ENCODE assay signal across 1 cellular context in genomic region chr2:160394153-160394552, GRCh38.
TF ChIP-seq lines count a peak whose summit lies in the region.

No MANE protein-coding gene starts in this region.

TF ChIP-seq in HepG2, 621 proteins besides CTCF, POLR2A, EP300 and RAD21 (continued from another document):
- TF ChIP-seq, protein P1, sequence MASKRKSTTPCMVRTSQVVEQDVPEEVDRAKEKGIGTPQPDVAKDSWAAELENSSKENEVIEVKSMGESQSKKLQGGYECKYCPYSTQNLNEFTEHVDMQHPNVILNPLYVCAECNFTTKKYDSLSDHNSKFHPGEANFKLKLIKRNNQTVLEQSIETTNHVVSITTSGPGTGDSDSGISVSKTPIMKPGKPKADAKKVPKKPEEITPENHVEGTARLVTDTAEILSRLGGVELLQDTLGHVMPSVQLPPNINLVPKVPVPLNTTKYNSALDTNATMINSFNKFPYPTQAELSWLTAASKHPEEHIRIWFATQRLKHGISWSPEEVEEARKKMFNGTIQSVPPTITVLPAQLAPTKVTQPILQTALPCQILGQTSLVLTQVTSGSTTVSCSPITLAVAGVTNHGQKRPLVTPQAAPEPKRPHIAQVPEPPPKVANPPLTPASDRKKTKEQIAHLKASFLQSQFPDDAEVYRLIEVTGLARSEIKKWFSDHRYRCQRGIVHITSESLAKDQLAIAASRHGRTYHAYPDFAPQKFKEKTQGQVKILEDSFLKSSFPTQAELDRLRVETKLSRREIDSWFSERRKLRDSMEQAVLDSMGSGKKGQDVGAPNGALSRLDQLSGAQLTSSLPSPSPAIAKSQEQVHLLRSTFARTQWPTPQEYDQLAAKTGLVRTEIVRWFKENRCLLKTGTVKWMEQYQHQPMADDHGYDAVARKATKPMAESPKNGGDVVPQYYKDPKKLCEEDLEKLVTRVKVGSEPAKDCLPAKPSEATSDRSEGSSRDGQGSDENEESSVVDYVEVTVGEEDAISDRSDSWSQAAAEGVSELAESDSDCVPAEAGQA (IDR thresholded peaks at IDR 0.05; ENCODE audit: low read depth) = no peak
- TF ChIP-seq, protein P1 (CRISPR knock-in tag; IDR thresholded peaks at IDR 0.05; ENCODE audit: borderline replicate concordance) = no peak
- TF ChIP-seq ZFY (CRISPR knock-in tag; IDR thresholded peaks at IDR 0.05) (no peak), ZNF124 (CRISPR knock-in tag; IDR thresholded peaks at IDR 0.05) (no peak), ZNF414 (CRISPR knock-in tag; IDR thresholded peaks at IDR 0.05) (no peak), RXRA (CRISPR knock-in tag; IDR thresholded peaks at IDR 0.05) (no peak), ARNT2 (CRISPR knock-in tag; IDR thresholded peaks at IDR 0.05; ENCODE audit: low read depth) (no peak), ZNF20 (CRISPR knock-in tag; IDR thresholded peaks at IDR 0.05) (no peak), ZNF883 (CRISPR knock-in tag; IDR thresholded peaks at IDR 0.05; ENCODE audit: not compliant biosample characterization) (no peak), ETV5 (CRISPR knock-in tag; IDR thresholded peaks at IDR 0.05; ENCODE audit: borderline replicate concordance) (no peak), PCBP1 (IDR thresholded peaks at IDR 0.05; ENCODE audit: borderline replicate concordance, low read depth, low read length) (no peak)
- TF ChIP-seq, protein P2, sequence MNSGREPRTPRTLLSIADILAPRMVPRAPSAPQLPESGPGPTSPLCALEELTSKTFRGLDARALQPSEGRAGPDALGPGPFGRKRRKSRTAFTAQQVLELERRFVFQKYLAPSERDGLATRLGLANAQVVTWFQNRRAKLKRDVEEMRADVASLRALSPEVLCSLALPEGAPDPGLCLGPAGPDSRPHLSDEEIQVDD (CRISPR knock-in tag; IDR thresholded peaks at IDR 0.05; ENCODE audit: borderline replicate concordance) = no peak
